Comparison of ENCODE assay signal across 8 cellular contexts in the genomic region with DNA sequence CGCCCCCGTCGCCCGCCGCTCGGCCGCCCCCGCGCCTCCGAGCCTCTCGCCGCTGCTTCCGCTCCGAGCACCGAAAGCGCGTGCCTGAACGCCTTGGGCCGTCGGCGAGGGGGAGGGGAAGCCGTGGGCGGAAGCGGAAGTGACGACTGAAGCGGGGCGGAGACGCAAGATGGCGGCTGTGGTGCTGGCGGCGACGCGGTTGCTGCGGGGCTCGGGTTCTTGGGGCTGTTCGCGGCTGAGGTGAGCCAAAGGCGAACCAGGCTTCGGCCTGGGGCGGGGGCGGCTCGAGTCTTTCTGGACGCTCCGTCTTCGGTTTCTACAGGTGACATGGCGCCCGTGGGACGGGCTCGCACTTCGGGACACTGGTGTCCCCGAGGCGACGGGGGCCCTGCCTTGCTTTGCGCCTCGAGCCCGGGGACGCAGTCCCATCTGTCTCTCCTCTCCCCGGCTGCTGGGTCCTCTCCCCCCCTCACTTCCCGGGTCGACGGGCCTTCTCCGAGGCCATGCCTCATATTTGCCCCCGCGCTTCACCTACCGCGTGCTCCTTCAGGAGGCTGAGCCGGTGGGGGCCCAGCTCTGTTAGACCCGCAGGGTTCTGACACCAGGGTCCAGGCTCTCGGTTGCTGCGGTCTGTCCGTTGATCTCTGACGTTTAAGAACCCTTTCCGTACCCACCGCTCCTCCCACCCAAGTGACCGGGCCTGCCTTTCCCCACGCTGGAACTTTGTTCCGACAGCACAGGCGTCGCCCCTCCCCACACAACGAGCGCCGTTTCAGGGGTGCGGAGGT. TPM values are rescaled to one million over a fixed set of nuclear protein-coding genes. Genes with fewer than 3 reads are reported as not detected.
A peak's percentile ranks its signal among the peaks of the same experiment; 100 is the strongest.
DNase-seq lines count a peak whose midpoint lies in the region; ATAC-seq and TF ChIP-seq lines count a peak whose summit lies in the region.

A gene with protein sequence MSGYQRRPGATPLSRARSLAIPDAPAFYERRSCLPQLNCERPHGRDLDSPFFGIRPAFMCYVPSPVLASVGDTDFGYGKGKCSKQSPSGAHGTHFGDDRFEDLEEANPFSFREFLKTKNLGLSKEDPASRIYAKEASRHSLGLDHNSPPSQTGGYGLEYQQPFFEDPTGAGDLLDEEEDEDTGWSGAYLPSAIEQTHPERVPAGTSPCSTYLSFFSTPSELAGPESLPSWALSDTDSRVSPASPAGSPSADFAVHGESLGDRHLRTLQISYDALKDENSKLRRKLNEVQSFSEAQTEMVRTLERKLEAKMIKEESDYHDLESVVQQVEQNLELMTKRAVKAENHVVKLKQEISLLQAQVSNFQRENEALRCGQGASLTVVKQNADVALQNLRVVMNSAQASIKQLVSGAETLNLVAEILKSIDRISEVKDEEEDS (minus strand): TSS at position 115 of the 788 bp plus-strand sequence. CDS start 217 bp downstream, outside the sequence.
A gene with protein sequence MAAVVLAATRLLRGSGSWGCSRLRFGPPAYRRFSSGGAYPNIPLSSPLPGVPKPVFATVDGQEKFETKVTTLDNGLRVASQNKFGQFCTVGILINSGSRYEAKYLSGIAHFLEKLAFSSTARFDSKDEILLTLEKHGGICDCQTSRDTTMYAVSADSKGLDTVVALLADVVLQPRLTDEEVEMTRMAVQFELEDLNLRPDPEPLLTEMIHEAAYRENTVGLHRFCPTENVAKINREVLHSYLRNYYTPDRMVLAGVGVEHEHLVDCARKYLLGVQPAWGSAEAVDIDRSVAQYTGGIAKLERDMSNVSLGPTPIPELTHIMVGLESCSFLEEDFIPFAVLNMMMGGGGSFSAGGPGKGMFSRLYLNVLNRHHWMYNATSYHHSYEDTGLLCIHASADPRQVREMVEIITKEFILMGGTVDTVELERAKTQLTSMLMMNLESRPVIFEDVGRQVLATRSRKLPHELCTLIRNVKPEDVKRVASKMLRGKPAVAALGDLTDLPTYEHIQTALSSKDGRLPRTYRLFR (plus strand): TSS at position 159 of the 788 bp plus-strand sequence. CDS start 11 bp downstream, at position 170.

- peak within 1 kb of the TSS; percentile 81 to 97 (median 94) for H3K27ac Mint-ChIP-seq in naive B cell

- H2AFZ ChIP-seq in Karpas-422 (ENCODE audit: low read length) (no peak within 1 kb of the TSS), fibroblast of lung (ENCODE audit: low read length) (peak within 1 kb of the TSS; percentile 39)

- H3K9me2 ChIP-seq in Karpas-422 (replicated peaks; ENCODE audit: insufficient read depth, low read length) = no peaks in the 10 kb centered on the region

- CTCF ChIA-PET in RWPE1 (lab: Yijun Ruan, JAX) = interaction anchor here (1.0 to 2.2 kb wide), 3 partner anchors 11 to 71 kb away, joined by 3 to 18 read pairs (median 3); a partner anchor contains a TSS

- peaks cover 29% of the 10 kb centered on the region for H3K4me1 ChIP-seq in Karpas-422 (ENCODE audit: low read length)
- H3K4me1 ChIP-seq in fibroblast of lung (ENCODE audit: control insufficient read depth, extremely low read depth, insufficient read depth, low read length) = peaks cover 11% of the 10 kb centered on the region

- H3K9me3 ChIP-seq in Karpas-422 (ENCODE audit: low read length) (no peaks in the 10 kb centered on the region), fibroblast of lung (ENCODE audit: control insufficient read depth, insufficient read depth, low read depth, low read length) (no peaks in the 10 kb centered on the region)

- H3K36me3 ChIP-seq in Karpas-422 (ENCODE audit: insufficient read depth, low read length) (peaks cover 29% of the 10 kb centered on the region; the same call in 1 of the 2 replicates), fibroblast of lung (ENCODE audit: control insufficient read depth, insufficient read depth, low read length) (peaks cover 28% of the 10 kb centered on the region)

- H3K27ac ChIP-seq in Karpas-422 (ENCODE audit: low read length) (peak within 1 kb of the TSS; percentile 69), RWPE1 (peak within 1 kb of the TSS; percentile 78), fibroblast of lung (ENCODE audit: insufficient read depth, low read length) (peak within 1 kb of the TSS; percentile 96)

- H3K79me2 ChIP-seq in Karpas-422 (ENCODE audit: low read length) (peaks cover 59% of the 10 kb centered on the region), fibroblast of lung (ENCODE audit: control insufficient read depth, insufficient read depth, low read length) (peaks cover 43% of the 10 kb centered on the region)

- DNase-seq in DMS53 (lab: John Stamatoyannopoulos, UW) (peak; percentile 96), Karpas-422 (peak; percentile 98), RWPE1 (ENCODE audit: low spot score) (peak; percentile 99), fibroblast of lung (ENCODE audit: low read depth in 2 of 2) (peak; percentile 82), naive B cell (peak; percentile 92)
- peak; percentile 94 for DNase-seq in activated T-helper 1 cell treated with anti-CD3 and anti-CD28 coated beads, Interleukin-2, amount 50 U/mL, for 16 hours (ENCODE audit: low read depth in 1 of 2, low spot score in 1 of 2)
- peak; percentile 90 to 91 for DNase-seq in stimulated activated CD8-positive, alpha-beta memory T cell treated with anti-CD3 and anti-CD28 coated beads, Interleukin-7, amount 100 ng/mL, for 48 hours (ENCODE audit: extremely low read depth in 1 of 2, low read depth in 1 of 2)

- TF ChIP-seq CTCF in RWPE1 (conservative IDR thresholded peaks at IDR 0.05; ENCODE audit: low read depth) = no peak
- no peak for TF ChIP-seq CTCF in fibroblast of lung (conservative IDR thresholded peaks at IDR 0.05 in 1 of 2, IDR thresholded peaks at IDR 0.05 in 1 of 2; ENCODE audit: low read depth in 1 of 2, low read length in 2 of 2)

- H3K4me3 ChIP-seq in Karpas-422 (ENCODE audit: low read length) = peak within 1 kb of the TSS; percentile 90
- peak within 1 kb of the TSS; percentile 79 to 99 (median 98) for H3K4me3 ChIP-seq in fibroblast of lung (replicated peaks in 1 of 4; ENCODE audit: control extremely low read depth in 1 of 4, insufficient read depth in 1 of 4, low read depth in 3 of 4, low read length in 4 of 4)

- H3K9me3 Mint-ChIP-seq in naive B cell = no peaks in the 10 kb centered on the region

- H3K9ac ChIP-seq in Karpas-422 (ENCODE audit: low read length) (peak within 1 kb of the TSS; percentile 94), fibroblast of lung (ENCODE audit: insufficient read depth, low read length) (peak within 1 kb of the TSS; percentile 95)

- peak within 1 kb of the TSS; percentile 86 to 95 (median 92) for H3K4me3 Mint-ChIP-seq in naive B cell

- POLR2A ChIA-PET in RWPE1 (lab: Yijun Ruan, JAX; ENCODE audit: low non-redundant PET) = interaction anchor here (1.3 kb wide), 1 partner anchor 9 kb away, joined by 4 read pairs; no protein-coding TSS in a partner anchor

- H3K36me3 Mint-ChIP-seq in naive B cell = peaks cover 0 to 8% of the 10 kb centered on the region in 2 donors

- H3K4me1 Mint-ChIP-seq in naive B cell = peaks cover 33 to 56% (median 34%) of the 10 kb centered on the region in 3 donors

- peak; percentile 84 for ATAC-seq in GM21786 (IDR thresholded peaks at IDR 0.05; ENCODE audit: unreplicated experiment)
- ATAC-seq in naive B cell (ENCODE audit: low read depth in 2 of 2) = peak; percentile 85 to 91

- H3K27me3 ChIP-seq in Karpas-422 (ENCODE audit: low read length) (no peaks in the 10 kb centered on the region), fibroblast of lung (ENCODE audit: control insufficient read depth, insufficient read depth, low read length) (no peaks in the 10 kb centered on the region)

- H3K4me2 ChIP-seq in Karpas-422 (ENCODE audit: low read depth, low read length, poor library complexity, severe bottlenecking) = peak within 1 kb of the TSS; percentile 93
- H3K4me2 ChIP-seq in fibroblast of lung (ENCODE audit: extremely low read depth, insufficient read depth, low read length) = peak within 1 kb of the TSS; percentile 96

- H4K20me1 ChIP-seq in Karpas-422 (ENCODE audit: insufficient read depth, low read depth, low read length) = peaks cover 14% of the 10 kb centered on the region; the same call in 1 of the 2 replicates
- no peaks in the 10 kb centered on the region for H4K20me1 ChIP-seq in fibroblast of lung (ENCODE audit: control insufficient read depth, extremely low read depth, insufficient read depth, low read length)

- H3K27me3 Mint-ChIP-seq in naive B cell = no peaks in the 10 kb centered on the region

RNA-seq across cellular contexts. Expression of the first gene that starts in this region (rescaled TPM):
- 65.5 and 116 TPM in 2 replicates for total RNA-seq in Karpas-422 (2014; rRNA removed; shearing (Covaris generic); ENCODE audit: low replicate concordance)
- total RNA-seq in fibroblast of lung = 31.9 and 32.4 TPM in 2 replicates
- polyA plus RNA-seq in fibroblast of lung = 24.5 and 30.7 TPM in 2 replicates
- polyA plus RNA-seq in fibroblast of lung (2012) = 28.1 and 32.2 TPM in 2 replicates
- polyA minus RNA-seq in fibroblast of lung (ENCODE audit: low replicate concordance) = 18.0 and 20.3 TPM in 2 replicates
- polyA plus RNA-seq in naive B cell (ENCODE audit: low read depth in 6 of 6) = 10 to 100 TPM in 5 of 6 donors, 1 to 10 TPM in 1; 6.4 to 15.8 (median 14.4) TPM

RNA-seq across cellular contexts. Expression of the second gene that starts in this region (rescaled TPM):
- total RNA-seq in Karpas-422 (2014; rRNA removed; shearing (Covaris generic); ENCODE audit: low replicate concordance) = 20.9 and 55.8 TPM in 2 replicates
- 26.4 and 31.3 TPM in 2 replicates for total RNA-seq in fibroblast of lung
- polyA plus RNA-seq in fibroblast of lung (70.2 and 90.2 TPM in 2 replicates), naive B cell (ENCODE audit: low read depth in 6 of 6) (10 to 100 TPM; 28.1 to 39.8 (median 35.1) TPM)
- 70.8 and 84.1 TPM in 2 replicates for polyA plus RNA-seq in fibroblast of lung (2012)
- 30.9 and 49.8 TPM in 2 replicates for polyA minus RNA-seq in fibroblast of lung (ENCODE audit: low replicate concordance)

Comparison
In these comparisons a context has a peak if more than half of its experiments do, and no peak if none do; other contexts are left out.
1. Peak in every context shown above with its lines: DNase-seq, ATAC-seq, H3K4me3 ChIP-seq and H3K27ac ChIP-seq.